In genomic region chr5:27124590-27124989, GRCh38 we compare ENCODE assay signal across 9 cellular contexts.
DNase-seq lines count a peak whose midpoint lies in the region; ATAC-seq and TF ChIP-seq lines count a peak whose summit lies in the region.
"Had no signal": no experiment of that assay in that cellular context is flagged by ENCODE, and none has a peak within 500 bp of the region (broad histone marks: within the 10 kb centered on the region; RNA-seq: fewer than 3 reads in every experiment).

No MANE protein-coding gene starts in this region.

- no peaks in the 10 kb centered on the region for H3K36me3 Mint-ChIP-seq in progenitor cell of endocrine pancreas (ENCODE audit: insufficient read depth)

- H3K27ac Mint-ChIP-seq in progenitor cell of endocrine pancreas = no peak overlapping the region

- peak; percentile 55 for DNase-seq in NCI-H82 (lab: John Stamatoyannopoulos, UW)
- no peak for DNase-seq in NCI-H82 treated with DMSO at 0.1 percent for 48 hours (lab: John Stamatoyannopoulos, UW; ENCODE audit: unreplicated experiment)
- DNase-seq in NCI-H446 treated with DMSO at 0.1 percent for 48 hours (lab: John Stamatoyannopoulos, UW) = peak; percentile 38
- peak; percentile 41 to 49 for DNase-seq in T47D (ENCODE audit: low read depth in 1 of 2, low spot score in 1 of 2)
- no peak for DNase-seq in progenitor cell of endocrine pancreas (ENCODE audit: low spot score, unreplicated experiment)
- no peak for DNase-seq in occipital lobe (lab: John Stamatoyannopoulos, UW)
- DNase-seq in posterior vena cava (ENCODE audit: low spot score) = no peak
- DNase-seq: stimulated activated CD4-positive, alpha-beta T cell treated with anti-CD3 and anti-CD28 coated beads, Interleukin-4, amount 100 ng/mL, for 1 hour had no signal

- in situ Hi-C loops in T47D (cut with HindIII; ENCODE audit: low pct_unique_long_range_greater_than_20kb, low sequenced_read_pairs) = no loop called here

- no peaks in the 10 kb centered on the region for H3K4me1 Mint-ChIP-seq in progenitor cell of endocrine pancreas (ENCODE audit: low read depth)

- peaks cover 5% of the 10 kb centered on the region for H3K9me3 Mint-ChIP-seq in progenitor cell of endocrine pancreas (ENCODE audit: low read depth)

- TF ChIP-seq CTCF in progenitor cell of endocrine pancreas (IDR thresholded peaks at IDR 0.05; ENCODE audit: unreplicated experiment) = peak; percentile 65

- no peak overlapping the region for H3K4me3 Mint-ChIP-seq in progenitor cell of endocrine pancreas (ENCODE audit: low read depth)

- intact Hi-C loops in posterior vena cava (cut with DNase I) = no loop called here

- H3K27me3 Mint-ChIP-seq in progenitor cell of endocrine pancreas = no peaks in the 10 kb centered on the region

- ATAC-seq in GM21447 (IDR thresholded peaks at IDR 0.05; ENCODE audit: unreplicated experiment) = no peak

Comparison
In these comparisons a context has a peak if more than half of its experiments do, and no peak if none do; other contexts are left out.
1. DNase-seq: peak in NCI-H82 (single experiment), NCI-H446 treated with DMSO at 0.1 percent for 48 hours (single experiment) and T47D (2 of 2); none in NCI-H82 treated with DMSO at 0.1 percent for 48 hours (single experiment), progenitor cell of endocrine pancreas (single experiment), occipital lobe (single experiment) and posterior vena cava (single experiment).